In genomic region chr20:32539817-32540675, GRCh38 we compare ENCODE assay signal across 7 cellular contexts. TPM values are rescaled to one million over a fixed set of nuclear protein-coding genes. Genes with fewer than 3 reads are reported as not detected.
A peak's percentile ranks its signal among the peaks of the same experiment; 100 is the strongest.
DNase-seq lines count a peak whose midpoint lies in the region; ATAC-seq and TF ChIP-seq lines count a peak whose summit lies in the region.

No MANE protein-coding gene starts in this region.

- H3K9me3 Mint-ChIP-seq in immature natural killer cell: no peaks in the 10 kb centered on the region
- H3K9me3 Mint-ChIP-seq in Caco-2 (ENCODE audit: unreplicated experiment): no peaks in the 10 kb centered on the region

- BruUV-seq in Caco-2 (replicated peaks; lab: Mats Ljungman, UMichigan): no TSS peak

- peak overlapping the region; percentile 26 for H3K27ac ChIP-seq in substantia nigra (ENCODE audit: low read depth, low read length, poor library complexity, severe bottlenecking)

- no peaks in the 10 kb centered on the region for H3K36me3 ChIP-seq in Caco-2 (ENCODE audit: control insufficient read depth, insufficient read depth, low read length)

- H3K4me1 Mint-ChIP-seq in immature natural killer cell (peaks cover 87% of the 10 kb centered on the region in 2 donors), Caco-2 (ENCODE audit: low read depth, unreplicated experiment) (peaks cover 19% of the 10 kb centered on the region)

- DNase-seq in MV-4-11 (lab: John Stamatoyannopoulos, UW) (peak; percentile 63), immature natural killer cell (peak; percentile 83 to 85 (median 85)), substantia nigra (lab: John Stamatoyannopoulos, UW) (peak in 1 of 49 donors; percentile 57), GM10248 (ENCODE audit: extremely low spot score) (no peak), Caco-2 (no peak)
- DNase-seq in activated CD8-positive, alpha-beta memory T cell treated with anti-CD3 and anti-CD28 coated beads, Interleukin-2, amount 50 U/mL, for 1 hour (ENCODE audit: extremely low read depth): peak; percentile 59

- H3K36me3 Mint-ChIP-seq in immature natural killer cell: no peaks in the 10 kb centered on the region
- no peaks in the 10 kb centered on the region for H3K36me3 Mint-ChIP-seq in Caco-2 (ENCODE audit: insufficient read depth, unreplicated experiment)

- no peaks in the 10 kb centered on the region for H3K27me3 ChIP-seq in Caco-2 (replicated peaks; ENCODE audit: control insufficient read depth, insufficient read depth, low read length)

- CTCF ChIA-PET in GM10248 (lab: Yijun Ruan, JAX) (interaction anchor here (1.2 to 1.6 kb wide), 6 partner anchors 10 to 134 kb away, joined by 3 to 9 read pairs (median 4); partner anchors contain the start of gene C20orf203), Caco-2 (lab: Charles Lee) (interaction anchor here (0.5 to 1.9 kb wide), 5 partner anchors 19 to 146 kb away, joined by 3 to 11 read pairs (median 3); no protein-coding TSS in a partner anchor)

- H3K4me3 ChIP-seq in Caco-2 (ENCODE audit: low read depth, low read length): no peak overlapping the region

- peak overlapping the region; percentile 96 to 98 (median 98) for H3K27ac Mint-ChIP-seq in immature natural killer cell
- no peak overlapping the region for H3K27ac Mint-ChIP-seq in Caco-2 (ENCODE audit: unreplicated experiment)

- POLR2A ChIA-PET in GM10248 (lab: Yijun Ruan, JAX) (no interaction called here), Caco-2 (lab: Charles Lee) (interaction anchor here (0.6 kb wide), 1 partner anchor 13 kb away, joined by 3 read pairs; no protein-coding TSS in a partner anchor)

- intact Hi-C loops in Caco-2 (cut with micrococcal nuclease; ENCODE audit: unreplicated experiment): loop anchor here (5.0 kb wide), 1 partner anchor 42 kb away; no protein-coding TSS in a partner anchor

- H3K4me1 ChIP-seq in Caco-2: peaks cover 18% of the 10 kb centered on the region

- TF ChIP-seq CTCF in GM10248 (IDR thresholded peaks at IDR 0.05; ENCODE audit: control extremely low read depth, extremely low read depth, low read depth, missing control alignments) (no peak), Caco-2 (IDR thresholded peaks at IDR 0.05; ENCODE audit: insufficient read depth in 1 of 2, low read depth in 1 of 2, low read length in 1 of 2, severe bottlenecking in 1 of 2, unreplicated experiment in 1 of 2) (no peak)

- no peaks in the 10 kb centered on the region for H3K9me3 ChIP-seq in Caco-2

- H3K4me3 Mint-ChIP-seq in immature natural killer cell: peak overlapping the region; percentile 82 to 86 (median 84)
- no peak overlapping the region for H3K4me3 Mint-ChIP-seq in Caco-2 (ENCODE audit: unreplicated experiment)

- H3K27me3 Mint-ChIP-seq in immature natural killer cell (ENCODE audit: low read depth in 3 of 3) (peaks cover 17 to 39% (median 22%) of the 10 kb centered on the region in 3 donors), Caco-2 (ENCODE audit: insufficient read depth, unreplicated experiment) (no peaks in the 10 kb centered on the region)

- ATAC-seq in GM21786 (IDR thresholded peaks at IDR 0.05; ENCODE audit: unreplicated experiment): no peak

RNA-seq across cellular contexts. Expression of gene NOL4L, which starts 45.1 kb away (rescaled TPM):
- 10 to 100 TPM in 1 of 3 donors, 1 to 10 TPM in 2; 4.1 to 17.2 (median 9.6) TPM for polyA plus RNA-seq in immature natural killer cell
- total RNA-seq in Caco-2 (2022): 75.3 and 80.9 TPM in 2 replicates

Comparison
In these comparisons a context has a peak if more than half of its experiments do, and no peak if none do; other contexts are left out.
1. DNase-seq: peak in MV-4-11 (single experiment), activated CD8-positive, alpha-beta memory T cell treated with anti-CD3 and anti-CD28 coated beads, Interleukin-2, amount 50 U/mL, for 1 hour (single experiment) and immature natural killer cell (3 of 3); none in GM10248 (single experiment) and Caco-2 (0 of 2).